ENCODE assay signal across 1 cellular context in the genomic region with DNA sequence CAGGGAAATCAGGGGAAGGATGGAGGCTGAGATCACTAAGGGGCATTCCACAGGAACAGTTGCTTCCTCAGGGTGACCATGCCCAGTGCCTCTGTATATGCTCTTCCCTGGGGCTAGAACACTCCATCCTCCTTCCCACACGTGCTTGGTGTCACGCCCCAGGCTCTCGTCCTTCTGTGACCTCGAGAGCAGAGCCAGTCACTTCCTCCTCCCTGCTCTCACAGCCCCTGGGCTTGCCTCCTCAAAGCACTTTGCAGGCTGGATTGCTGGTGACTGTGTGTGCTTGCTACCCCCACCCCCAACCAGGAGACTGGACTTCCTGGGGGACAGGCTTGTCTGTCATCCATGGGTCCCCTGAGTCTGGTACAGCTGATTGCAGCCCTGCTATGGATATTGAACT.
TF ChIP-seq lines count a peak whose summit lies in the region.

No MANE protein-coding gene starts in this region.

TF ChIP-seq in HepG2, 621 proteins besides CTCF, POLR2A, EP300 and RAD21:
- TF ChIP-seq ZNF790 (CRISPR knock-in tag; IDR thresholded peaks at IDR 0.05; ENCODE audit: borderline replicate concordance) (no peak), KDM5A (IDR thresholded peaks at IDR 0.05; ENCODE audit: borderline replicate concordance, low read length) (no peak)
TF ChIP-seq in HepG2: peak in this region for 0.
